ENCODE assay signal across 32 cellular contexts in genomic region chr19:35832054-35832453, GRCh38. TPM values are rescaled to one million over a fixed set of nuclear protein-coding genes. Genes with fewer than 3 reads are reported as not detected.
DNase-seq lines count a peak whose midpoint lies in the region; ATAC-seq, FAIRE-seq and TF ChIP-seq lines count a peak whose summit lies in the region.
"Had no signal": no experiment of that assay in that cellular context is flagged by ENCODE, and none has a peak within 500 bp of the region (broad histone marks: within the 10 kb centered on the region; RNA-seq: fewer than 3 reads in every experiment).

No MANE protein-coding gene starts in this region.

- H2AFZ ChIP-seq in K562 (ENCODE audit: low read depth, low read length) (no peak overlapping the region), osteoblast (ENCODE audit: low read length) (no peak overlapping the region)

- FAIRE-seq in K562 (lab: Jason Lieb, UNC) = no peak
- FAIRE-seq: A204.1, GM12878, GM12892, GM18507 had no signal

- TF ChIP-seq EP300 in K562 (IDR thresholded peaks at IDR 0.05; ENCODE audit: low read length) = no peak
- TF ChIP-seq EP300 in transverse colon (IDR thresholded peaks at IDR 0.05; ENCODE audit: low read depth) = no peak

- CTCF ChIA-PET in K562 (lab: Yijun Ruan, JAX; ENCODE audit: low intra/inter-chr PET ratio) = no interaction called here

- no peaks in the 10 kb centered on the region for H3K79me2 ChIP-seq in K562 (ENCODE audit: control insufficient read depth, insufficient read depth, low read length)
- H3K79me2 ChIP-seq in osteoblast (ENCODE audit: insufficient read depth, low read length) = no peaks in the 10 kb centered on the region

- 3% methylated on average over 4 of the region's 4 CpGs for WGBS in K562 (ENCODE audit: insufficient coverage, low coverage, missing lambda C conversion rate)
- WGBS in body of pancreas, 2 donors = 7 to 20% methylated on average over 3 to 4 of the region's 4 CpGs
- 70 to 100% methylated on average over 2 to 4 of the region's 4 CpGs for WGBS in transverse colon (ENCODE audit: low coverage in 1 of 2), 2 donors

- DNase-seq in K562 (ENCODE audit: extremely low read depth in 1 of 4, low spot score in 3 of 4) (no peak), body of pancreas (peak in 1 of 4 donors; percentile 60), osteoblast (ENCODE audit: insufficient read length, low spot score, missing footprints) (peak; percentile 54), posterior vena cava (ENCODE audit: low spot score) (peak; percentile 23), Peyer's patch (no peak), transverse colon (no peak)
- DNase-seq: 8988T; ACHN; BE2C; C1 segment of cervical spinal cord; CD4-positive, alpha-beta memory T cell; CD4-positive, CD25-positive, alpha-beta regulatory T cell; CD8-positive, alpha-beta memory T cell; COR-L47; DMS 273 treated with DMSO at 0.1 percent for 48 hours; DMS153; DMS53; DMS79; DND-41; EL; GDM1 had no signal

- H3K4me3 ChIP-seq in K562 (no peak overlapping the region), body of pancreas (no peak overlapping the region), osteoblast (ENCODE audit: insufficient read depth, low read length) (no peak overlapping the region), Peyer's patch (no peak overlapping the region), transverse colon (no peak overlapping the region)
- H3K4me3 ChIP-seq: BLaER1, GM12878 had no signal

- no peak overlapping the region for H3K4me2 ChIP-seq in K562 (ENCODE audit: insufficient read depth, low read length)
- H3K4me2 ChIP-seq in osteoblast (ENCODE audit: insufficient read depth, low read length) = no peak overlapping the region
- H3K4me2 ChIP-seq: BLaER1 had no signal

- TF ChIP-seq POLR2A in K562 (conservative IDR thresholded peaks at IDR 0.05) (no peak), body of pancreas (IDR thresholded peaks at IDR 0.05) (no peak), Peyer's patch (IDR thresholded peaks at IDR 0.05) (no peak), transverse colon (IDR thresholded peaks at IDR 0.05) (no peak)

- no peak for TF ChIP-seq RAD21 in K562 (CRISPR knock-in tag; conservative IDR thresholded peaks at IDR 0.05 in 1 of 2, IDR thresholded peaks at IDR 0.05 in 1 of 2)

- no peak overlapping the region for H3K9ac ChIP-seq in K562 (ENCODE audit: insufficient read depth in 1 of 2, low read depth in 2 of 2, low read length in 2 of 2)
- H3K9ac ChIP-seq: BLaER1 had no signal

- H3K9me3 ChIP-seq in K562 (replicated peaks; ENCODE audit: control insufficient read depth, insufficient read depth, low read depth, low read length) (no peaks in the 10 kb centered on the region), body of pancreas (no peaks in the 10 kb centered on the region), osteoblast (ENCODE audit: low read depth, low read length) (no peaks in the 10 kb centered on the region), Peyer's patch (no peaks in the 10 kb centered on the region), transverse colon (no peaks in the 10 kb centered on the region)
- H3K9me3 ChIP-seq: BE2C, BLaER1 had no signal

- H3K27ac ChIP-seq in K562 (ENCODE audit: extremely low read depth, low read depth, low read length) (no peak overlapping the region), body of pancreas (peak overlapping the region in 2 of 4 donors; percentile 12 to 32), osteoblast (ENCODE audit: low read depth, low read length) (no peak overlapping the region), Peyer's patch (no peak overlapping the region), transverse colon (no peak overlapping the region)
- H3K27ac ChIP-seq: BLaER1 had no signal

- no peaks in the 10 kb centered on the region for H3K36me3 ChIP-seq in K562 (ENCODE audit: control insufficient read depth, insufficient read depth, low read length)
- no peaks in the 10 kb centered on the region for H3K36me3 ChIP-seq in body of pancreas (replicated peaks in 1 of 2; ENCODE audit: insufficient read depth in 1 of 2, low read depth in 2 of 2)
- no peaks in the 10 kb centered on the region for H3K36me3 ChIP-seq in osteoblast (ENCODE audit: insufficient read depth, low read length)
- H3K36me3 ChIP-seq in Peyer's patch = no peaks in the 10 kb centered on the region
- H3K36me3 ChIP-seq in transverse colon = no peaks in the 10 kb centered on the region
- H3K36me3 ChIP-seq: BE2C, BLaER1 had no signal

- no peak for TF ChIP-seq CTCF in K562 (IDR thresholded peaks at IDR 0.05 in 2 of 3, conservative IDR thresholded peaks at IDR 0.05 in 1 of 3; ENCODE audit: insufficient read depth in 2 of 3, low read depth in 1 of 3, low read length in 3 of 3)
- no peak for TF ChIP-seq CTCF in body of pancreas (IDR thresholded peaks at IDR 0.05)
- no peak for TF ChIP-seq CTCF in osteoblast (IDR thresholded peaks at IDR 0.05; ENCODE audit: extremely low read depth, low read depth, low read length)
- TF ChIP-seq CTCF in Peyer's patch (IDR thresholded peaks at IDR 0.05) = no peak
- TF ChIP-seq CTCF in transverse colon (IDR thresholded peaks at IDR 0.05) = no peak

- POLR2A ChIA-PET in K562 (lab: Yijun Ruan, JAX) = interaction anchor here (0.5 kb wide), 1 partner anchor 191 kb away, joined by 4 read pairs; no protein-coding TSS in a partner anchor

- H3K27me3 ChIP-seq in K562 (ENCODE audit: control insufficient read depth in 2 of 2, insufficient read depth in 2 of 2, low read length in 2 of 2) (peaks cover 18 to 44% of the 10 kb centered on the region in 2 experiments), body of pancreas (no peaks in the 10 kb centered on the region), osteoblast (ENCODE audit: insufficient read depth, low read length) (no peaks in the 10 kb centered on the region), Peyer's patch (no peaks in the 10 kb centered on the region), transverse colon (peaks cover 34% of the 10 kb centered on the region)

- BruUV-seq in K562 (replicated peaks; lab: Mats Ljungman, UMichigan) = no TSS peak

- H3K4me1 ChIP-seq in K562 (replicated peaks in 1 of 2; ENCODE audit: control insufficient read depth in 2 of 2, insufficient read depth in 2 of 2, low read length in 2 of 2) (no peaks in the 10 kb centered on the region; a peak in 1 of 5 replicates), body of pancreas (peaks cover 14% of the 10 kb centered on the region), osteoblast (ENCODE audit: insufficient read depth, low read length) (no peaks in the 10 kb centered on the region), Peyer's patch (no peaks in the 10 kb centered on the region), transverse colon (no peaks in the 10 kb centered on the region)
- H3K4me1 ChIP-seq: BE2C, BLaER1 had no signal

- peaks cover 4% of the 10 kb centered on the region; the same call in 1 of the 2 replicates for H4K20me1 ChIP-seq in K562 (replicated peaks; ENCODE audit: control insufficient read depth, insufficient read depth, low read length)
- no peaks in the 10 kb centered on the region for H4K20me1 ChIP-seq in osteoblast (ENCODE audit: insufficient read depth, low read length)

- H3K9me1 ChIP-seq in K562 (ENCODE audit: control insufficient read depth, insufficient read depth, low read length) = no peaks in the 10 kb centered on the region

- intact Hi-C loops in K562 (cut with micrococcal nuclease) (no loop called here), body of pancreas (cut with DNase I) (no loop called here), posterior vena cava (cut with DNase I) (no loop called here), transverse colon (cut with DNase I; ENCODE audit: low total_unique reads) (no loop called here)

- in situ Hi-C loops in K562 (cut with MboI) = no loop called here
- in situ Hi-C loops in transverse colon (cut with MboI; ENCODE audit: low pct_ligation_motif_present in 1 of 4, low pct_unique_long_range_greater_than_20kb in 1 of 4, low sequenced_read_pairs in 3 of 4) = no loop called here

- no peak for ATAC-seq in K562
- peak; percentile 57 for ATAC-seq in body of pancreas
- ATAC-seq in HG02642 (IDR thresholded peaks at IDR 0.05; ENCODE audit: poor library complexity, unreplicated experiment) = no peak
- ATAC-seq: GM12878 had no signal

RNA-seq across cellular contexts. Expression of gene PRODH2, which starts 19.4 kb away (rescaled TPM):
- total RNA-seq in K562 (2011; cell fraction: chromatin; rRNA removed; ENCODE audit: low replicate concordance) = not detected in 2 replicates
- total RNA-seq in K562 (2011; cell fraction: nucleolus; rRNA removed) = not detected in 2 replicates
- total RNA-seq in K562 (2011; cell fraction: nucleoplasm; rRNA removed) = not detected in 2 replicates
- not detected in 2 replicates for total RNA-seq in K562 (2014; rRNA removed)
- not detected in 2 replicates for total RNA-seq in K562 (2014; rRNA removed; fragmentation: Illumina TruSeq; extraction: Trizol)
- not detected in 2 replicates for total RNA-seq in K562 (2015; rRNA removed; fragmentation: Illumina TruSeq; extraction: Trizol)
- not detected in 2 replicates for total RNA-seq in K562 (2021)
- not detected in 2 replicates for polyA plus RNA-seq in K562 (2011; rRNA removed)
- polyA plus RNA-seq in K562 (2011; cell fraction: cytosol; rRNA removed) = not detected in 2 replicates
- polyA plus RNA-seq in K562 (2011; cell fraction: nucleus; rRNA removed) = not detected in 2 replicates
- 0.04 TPM in 1 of 2 replicates, not detected in the other for polyA plus RNA-seq in K562 (2012)
- polyA plus RNA-seq in K562 (2014; fragmentation: Illumina TruSeq; extraction: Trizol) = not detected in 2 replicates
- not detected for polyA plus RNA-seq in K562 (2014; fragmentation: Nextera tagmentation; extraction: Ambion mirVana)
- not detected in 2 replicates for polyA plus RNA-seq in K562 (2014; rRNA removed)
- not detected in 2 replicates for polyA minus RNA-seq in K562 (2011; rRNA and poly(A)+ RNA removed)
- not detected in 2 replicates for polyA minus RNA-seq in K562 (2011; cell fraction: cytosol; rRNA and poly(A)+ RNA removed)
- not detected in 2 replicates for polyA minus RNA-seq in K562 (2011; cell fraction: nucleus; rRNA and poly(A)+ RNA removed)
- 1 to 10 TPM in 1 of 2 donors, under 1 TPM in 1; 0.99 to 3.9 TPM for total RNA-seq in body of pancreas
- total RNA-seq in osteoblast = not detected in 2 replicates
- not detected for total RNA-seq in posterior vena cava
- total RNA-seq in Peyer's patch = not detected
- total RNA-seq in transverse colon = not detected
- total RNA-seq: A673; CD4-positive, alpha-beta memory T cell; CD4-positive, CD25-positive, alpha-beta regulatory T cell; CD8-positive, alpha-beta memory T cell; Daoy; G401; GM12878 had no signal
- polyA plus RNA-seq: AG04450; CD14-positive monocyte; CD4-positive, alpha-beta memory T cell; CD4-positive, CD25-positive, alpha-beta regulatory T cell; CD8-positive, alpha-beta memory T cell had no signal

RNA-seq across cellular contexts. Expression of gene NPHS1, which starts 20.2 kb away (rescaled TPM):
- 0.32 TPM in 1 of 2 replicates, not detected in the other for total RNA-seq in K562 (2011; cell fraction: chromatin; rRNA removed; ENCODE audit: low replicate concordance)
- 0.17 and 0.39 TPM in 2 replicates for total RNA-seq in K562 (2011; cell fraction: nucleolus; rRNA removed)
- total RNA-seq in K562 (2011; cell fraction: nucleoplasm; rRNA removed) = not detected in 2 replicates
- total RNA-seq in K562 (2014; rRNA removed) (0.23 TPM in 1 of 2 replicates, not detected in the other), K562 (2014; rRNA removed; fragmentation: Illumina TruSeq; extraction: Trizol) (not detected in 2 replicates), K562 (2015; rRNA removed; fragmentation: Illumina TruSeq; extraction: Trizol) (not detected in 2 replicates), K562 (2021) (0.04 TPM in 1 of 2 replicates, not detected in the other), body of pancreas (10 to 100 TPM; 14.0 to 33.6 TPM), osteoblast (not detected in 2 replicates), posterior vena cava (not detected), Peyer's patch (not detected), transverse colon (not detected)
- polyA plus RNA-seq in K562 (2011; rRNA removed) (0.01 and 0.12 TPM in 2 replicates), K562 (2014; fragmentation: Illumina TruSeq; extraction: Trizol) (not detected in 2 replicates), K562 (2014; fragmentation: Nextera tagmentation; extraction: Ambion mirVana) (not detected), K562 (2014; rRNA removed) (0.03 and 0.28 TPM in 2 replicates)
- polyA plus RNA-seq in K562 (2011; cell fraction: cytosol; rRNA removed) = 0.04 TPM in 1 of 2 replicates, not detected in the other
- polyA plus RNA-seq in K562 (2011; cell fraction: nucleus; rRNA removed) = 0.10 and 0.21 TPM in 2 replicates
- 0.12 and 3.3 TPM in 2 replicates for polyA plus RNA-seq in K562 (2012)
- polyA minus RNA-seq in K562 (2011; rRNA and poly(A)+ RNA removed) = not detected in 2 replicates
- polyA minus RNA-seq in K562 (2011; cell fraction: cytosol; rRNA and poly(A)+ RNA removed) = not detected in 2 replicates
- polyA minus RNA-seq in K562 (2011; cell fraction: nucleus; rRNA and poly(A)+ RNA removed) = not detected in 2 replicates
- total RNA-seq: A673; CD4-positive, alpha-beta memory T cell; CD4-positive, CD25-positive, alpha-beta regulatory T cell; CD8-positive, alpha-beta memory T cell; Daoy; G401; GM12878 had no signal
- polyA plus RNA-seq: AG04450; CD14-positive monocyte; CD4-positive, alpha-beta memory T cell; CD4-positive, CD25-positive, alpha-beta regulatory T cell; CD8-positive, alpha-beta memory T cell; GM12878 had no signal

RNA-seq across cellular contexts. Expression of gene KIRREL2, which starts 24.7 kb away (rescaled TPM):
- total RNA-seq in K562 (2011; cell fraction: chromatin; rRNA removed; ENCODE audit: low replicate concordance) = 0.42 TPM in 1 of 2 replicates, not detected in the other
- total RNA-seq in K562 (2011; cell fraction: nucleolus; rRNA removed) = 0.26 and 0.50 TPM in 2 replicates
- 0.15 and 0.23 TPM in 2 replicates for total RNA-seq in K562 (2011; cell fraction: nucleoplasm; rRNA removed)
- total RNA-seq in K562 (2014; rRNA removed) = not detected in 2 replicates
- total RNA-seq in K562 (2014; rRNA removed; fragmentation: Illumina TruSeq; extraction: Trizol) = not detected in 2 replicates
- 0.04 and 0.07 TPM in 2 replicates for total RNA-seq in K562 (2015; rRNA removed; fragmentation: Illumina TruSeq; extraction: Trizol)
- 0.09 and 0.16 TPM in 2 replicates for total RNA-seq in K562 (2021)
- polyA plus RNA-seq in K562 (2011; rRNA removed) = 0.08 and 0.10 TPM in 2 replicates
- polyA plus RNA-seq in K562 (2011; cell fraction: cytosol; rRNA removed) = 0.07 and 0.13 TPM in 2 replicates
- polyA plus RNA-seq in K562 (2011; cell fraction: nucleus; rRNA removed) = 0.22 and 0.41 TPM in 2 replicates
- polyA plus RNA-seq in K562 (2012) = 0.05 and 0.11 TPM in 2 replicates
- 0.04 TPM in 1 of 2 replicates, not detected in the other for polyA plus RNA-seq in K562 (2014; fragmentation: Illumina TruSeq; extraction: Trizol)
- polyA plus RNA-seq in K562 (2014; fragmentation: Nextera tagmentation; extraction: Ambion mirVana) = under 1 TPM in 1 of 2 experiments, not detected in 1; 0.01 TPM
- polyA plus RNA-seq in K562 (2014; rRNA removed) = 0.11 and 0.12 TPM in 2 replicates
- 0.07 TPM in 1 of 2 replicates, not detected in the other for polyA minus RNA-seq in K562 (2011; rRNA and poly(A)+ RNA removed)
- polyA minus RNA-seq in K562 (2011; cell fraction: cytosol; rRNA and poly(A)+ RNA removed) = not detected in 2 replicates
- polyA minus RNA-seq in K562 (2011; cell fraction: nucleus; rRNA and poly(A)+ RNA removed) = 0.13 TPM in 1 of 2 replicates, not detected in the other
- 10 to 100 TPM; 42.5 to 75.5 TPM for total RNA-seq in body of pancreas
- not detected in 2 replicates for total RNA-seq in osteoblast
- not detected for total RNA-seq in posterior vena cava
- 1 to 10 TPM in 1 of 4 donors, not detected in 3; 1.7 TPM for total RNA-seq in Peyer's patch
- total RNA-seq in transverse colon = not detected
- total RNA-seq: CD4-positive, alpha-beta memory T cell; CD4-positive, CD25-positive, alpha-beta regulatory T cell; GM12878 had no signal
- polyA plus RNA-seq: AG04450; CD14-positive monocyte; CD4-positive, CD25-positive, alpha-beta regulatory T cell; CD8-positive, alpha-beta memory T cell had no signal

RNA-seq across cellular contexts. Expression of gene APLP1, which starts 36.3 kb away (rescaled TPM):
- total RNA-seq in K562 (2011; cell fraction: chromatin; rRNA removed; ENCODE audit: low replicate concordance) = 3.3 and 19.3 TPM in 2 replicates
- 8.6 and 11.2 TPM in 2 replicates for total RNA-seq in K562 (2011; cell fraction: nucleolus; rRNA removed)
- total RNA-seq in K562 (2011; cell fraction: nucleoplasm; rRNA removed) = 7.1 and 7.3 TPM in 2 replicates
- total RNA-seq in K562 (2014; rRNA removed) = 5.8 and 9.0 TPM in 2 replicates
- total RNA-seq in K562 (2014; rRNA removed; fragmentation: Illumina TruSeq; extraction: Trizol) = 2.3 and 3.0 TPM in 2 replicates
- 1.4 and 3.3 TPM in 2 replicates for total RNA-seq in K562 (2015; rRNA removed; fragmentation: Illumina TruSeq; extraction: Trizol)
- 6.9 and 9.9 TPM in 2 replicates for total RNA-seq in K562 (2021)
- polyA plus RNA-seq in K562 (2011; rRNA removed) = 4.7 and 8.9 TPM in 2 replicates
- polyA plus RNA-seq in K562 (2011; cell fraction: cytosol; rRNA removed) = 6.1 and 8.3 TPM in 2 replicates
- 16.1 and 16.8 TPM in 2 replicates for polyA plus RNA-seq in K562 (2011; cell fraction: nucleus; rRNA removed)
- polyA plus RNA-seq in K562 (2012) = 8.7 and 13.6 TPM in 2 replicates
- 6.6 and 7.8 TPM in 2 replicates for polyA plus RNA-seq in K562 (2014; fragmentation: Illumina TruSeq; extraction: Trizol)
- polyA plus RNA-seq in K562 (2014; fragmentation: Nextera tagmentation; extraction: Ambion mirVana) = under 1 TPM; 0.69 to 0.87 TPM
- polyA plus RNA-seq in K562 (2014; rRNA removed) = 6.0 and 8.2 TPM in 2 replicates
- 1.1 and 1.4 TPM in 2 replicates for polyA minus RNA-seq in K562 (2011; rRNA and poly(A)+ RNA removed)
- polyA minus RNA-seq in K562 (2011; cell fraction: cytosol; rRNA and poly(A)+ RNA removed) = 2.1 and 4.9 TPM in 2 replicates
- 4.7 and 6.4 TPM in 2 replicates for polyA minus RNA-seq in K562 (2011; cell fraction: nucleus; rRNA and poly(A)+ RNA removed)
- total RNA-seq in body of pancreas = 10 to 100 TPM; 40.9 to 47.0 TPM
- 2.1 and 3.6 TPM in 2 replicates for total RNA-seq in osteoblast
- 1 to 10 TPM; 3.9 to 7.3 TPM for total RNA-seq in posterior vena cava
- 1 to 10 TPM in 3 of 4 donors, under 1 TPM in 1; 0.53 to 8.3 (median 1.7) TPM for total RNA-seq in Peyer's patch
- total RNA-seq in transverse colon = 10 to 100 TPM in 1 of 4 donors, 1 to 10 TPM in 2, under 1 TPM in 1; 1.00 to 10.5 (median 4.5) TPM
- total RNA-seq: CD4-positive, alpha-beta memory T cell; CD4-positive, CD25-positive, alpha-beta regulatory T cell had no signal
- polyA plus RNA-seq: CD14-positive monocyte; CD4-positive, CD25-positive, alpha-beta regulatory T cell; CD8-positive, alpha-beta memory T cell had no signal

RNA-seq across cellular contexts. Expression of gene ARHGAP33, which starts 56.7 kb away (rescaled TPM):
- 35.5 and 126 TPM in 2 replicates for total RNA-seq in K562 (2011; cell fraction: chromatin; rRNA removed; ENCODE audit: low replicate concordance)
- 56.0 and 101 TPM in 2 replicates for total RNA-seq in K562 (2011; cell fraction: nucleolus; rRNA removed)
- total RNA-seq in K562 (2011; cell fraction: nucleoplasm; rRNA removed) = 38.6 and 40.3 TPM in 2 replicates
- 1.2 and 3.3 TPM in 2 replicates for total RNA-seq in K562 (2014; rRNA removed)
- 0.41 and 1.0 TPM in 2 replicates for total RNA-seq in K562 (2014; rRNA removed; fragmentation: Illumina TruSeq; extraction: Trizol)
- 1.2 and 1.6 TPM in 2 replicates for total RNA-seq in K562 (2015; rRNA removed; fragmentation: Illumina TruSeq; extraction: Trizol)
- 13.0 and 26.6 TPM in 2 replicates for total RNA-seq in K562 (2021)
- 1.9 and 10.4 TPM in 2 replicates for polyA plus RNA-seq in K562 (2011; rRNA removed)
- 3.1 and 4.1 TPM in 2 replicates for polyA plus RNA-seq in K562 (2011; cell fraction: cytosol; rRNA removed)
- polyA plus RNA-seq in K562 (2011; cell fraction: nucleus; rRNA removed) = 68.3 and 69.9 TPM in 2 replicates
- 39.5 and 41.4 TPM in 2 replicates for polyA plus RNA-seq in K562 (2012)
- 4.9 and 10.3 TPM in 2 replicates for polyA plus RNA-seq in K562 (2014; fragmentation: Illumina TruSeq; extraction: Trizol)
- under 1 TPM in 1 of 2 experiments, not detected in 1; 0.06 TPM for polyA plus RNA-seq in K562 (2014; fragmentation: Nextera tagmentation; extraction: Ambion mirVana)
- 11.1 and 14.9 TPM in 2 replicates for polyA plus RNA-seq in K562 (2014; rRNA removed)
- polyA minus RNA-seq in K562 (2011; rRNA and poly(A)+ RNA removed) = 3.1 and 5.0 TPM in 2 replicates
- 2.6 and 4.1 TPM in 2 replicates for polyA minus RNA-seq in K562 (2011; cell fraction: cytosol; rRNA and poly(A)+ RNA removed)
- 21.0 and 24.0 TPM in 2 replicates for polyA minus RNA-seq in K562 (2011; cell fraction: nucleus; rRNA and poly(A)+ RNA removed)
- 10 to 100 TPM in 1 of 2 donors, 1 to 10 TPM in 1; 8.6 to 71.5 TPM for total RNA-seq in body of pancreas
- total RNA-seq in osteoblast = 2.2 and 2.4 TPM in 2 replicates
- 1 to 10 TPM; 6.2 to 9.6 TPM for total RNA-seq in posterior vena cava
- 100 to 1,000 TPM in 1 of 4 donors, 10 to 100 TPM in 2, 1 to 10 TPM in 1; 8.6 to 166 (median 20.0) TPM for total RNA-seq in Peyer's patch
- total RNA-seq in transverse colon = 10 to 100 TPM in 2 of 4 donors, 1 to 10 TPM in 2; 6.7 to 70.3 (median 17.2) TPM
- polyA plus RNA-seq: CD14-positive monocyte had no signal

Comparison
In these comparisons a context has a peak if more than half of its experiments do, and no peak if none do; other contexts are left out.
1. DNase-seq: peak in osteoblast (single experiment) and posterior vena cava (single experiment); none in K562 (0 of 4), Peyer's patch (0 of 3) and transverse colon (single experiment).
2. RNA of gene NPHS1, which starts 20.2 kb away (total RNA-seq): 14.0 to 33.6 TPM in body of pancreas; not detected in posterior vena cava, 0.04 to 0.39 TPM in K562, not detected in osteoblast, not detected in Peyer's patch and not detected in transverse colon; every median in the first group is over 10 times any median in the second.
3. RNA of gene KIRREL2, which starts 24.7 kb away (total RNA-seq): 42.5 to 75.5 TPM in body of pancreas; 0.04 to 0.50 TPM in K562, not detected in osteoblast, not detected in posterior vena cava, 1.7 TPM in Peyer's patch and not detected in transverse colon; every median in the first group is over 10 times any median in the second.